ENCODE assay signal across 27 cellular contexts in genomic region chr4:162245051-162245450, GRCh38.
"Had no signal": no experiment of that assay in that cellular context is flagged by ENCODE, and none has a peak within 500 bp of the region (broad histone marks: within the 10 kb centered on the region; RNA-seq: fewer than 3 reads in every experiment).

No MANE protein-coding gene starts in this region.

- DNase-seq: dermis blood vessel endothelial cell; effector memory CD4-positive, alpha-beta T cell; foreskin keratinocyte; glutamatergic neuron; hypothalamus; immature natural killer cell; islet precursor cell; kidney glomerular epithelial cell; left colon; left ventricle myocardium superior; lower lobe of right lung; natural killer cell; occipital lobe; ovary; posterior cingulate gyrus; psoas muscle; right cardiac atrium; sigmoid colon; stimulated activated CD4-positive, alpha-beta T cell treated with anti-CD3 and anti-CD28 coated beads, Interleukin-2, amount 100 ng/mL, for 24 hours; stimulated activated CD4-positive, alpha-beta T cell treated with anti-CD3 and anti-CD28 coated beads, Interleukin-4, amount 100 ng/mL, for 24 hours; stimulated activated naive CD4-positive, alpha-beta T cell treated with Interleukin-2 at 50 U/mL for 16 hours; stomach; tibial artery had no signal

- ATAC-seq: foreskin keratinocyte; left colon; left ventricle myocardium superior; lower lobe of right lung; natural killer cell; psoas muscle; right cardiac atrium; stimulated activated effector memory CD8-positive, alpha-beta T cell treated with anti-CD3 and anti-CD28 coated beads, Interleukin-12 subunit alpha, Interleukin-12 subunit beta, amount 100 ng/mL, for 72 hours had no signal

- H3K27ac ChIP-seq: coronary artery, esophagus muscularis mucosa, foreskin keratinocyte, lower lobe of right lung, ovary, psoas muscle, sigmoid colon, stomach, tibial artery had no signal

- H3K4me1 ChIP-seq: esophagus muscularis mucosa, foreskin keratinocyte, lower lobe of right lung, psoas muscle, sigmoid colon, tibial artery had no signal

- H3K27me3 ChIP-seq: esophagus muscularis mucosa, foreskin keratinocyte, ovary, sigmoid colon, stomach, tibial artery had no signal

- FAIRE-seq: endothelial cell of umbilical vein had no signal

- H3K4me3 ChIP-seq: coronary artery, esophagus muscularis mucosa, lower lobe of right lung, ovary, psoas muscle, sigmoid colon, stomach, tibial artery had no signal

- H3K9me3 ChIP-seq: esophagus muscularis mucosa, lower lobe of right lung, ovary, psoas muscle, sigmoid colon, stomach, tibial artery had no signal

- H3K36me3 ChIP-seq: esophagus muscularis mucosa, lower lobe of right lung, ovary, sigmoid colon, stomach, tibial artery had no signal
